Comparison of ENCODE assay signal across 1 cellular context in the genomic region with DNA sequence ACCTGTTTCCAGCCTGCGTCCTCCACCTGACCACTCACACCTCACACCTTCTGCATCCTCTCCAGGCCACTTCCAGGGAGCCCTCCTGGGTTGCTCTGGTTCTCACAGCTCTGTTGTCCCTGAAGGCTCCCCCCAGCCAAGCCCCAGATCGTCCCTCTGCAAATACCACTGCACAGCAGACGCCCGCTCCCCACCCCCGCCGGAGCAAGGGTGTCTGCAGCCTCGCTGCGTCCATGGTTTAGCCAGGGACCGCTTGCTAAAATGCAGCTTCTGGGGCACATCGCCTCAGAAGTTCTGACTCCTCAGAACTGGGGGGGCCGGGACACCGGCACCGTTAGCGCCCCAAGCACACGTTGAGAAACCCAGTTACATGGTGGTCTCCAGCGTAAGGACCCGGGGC.
TF ChIP-seq lines count a peak whose summit lies in the region.

No MANE protein-coding gene starts in this region.

TF ChIP-seq in H1, 55 proteins besides CTCF, POLR2A, EP300 and RAD21:
- TF ChIP-seq SRF (IDR thresholded peaks at IDR 0.05; ENCODE audit: low read depth, low read length), result no peak
- TF ChIP-seq BACH1 (IDR thresholded peaks at IDR 0.05; ENCODE audit: low read length), result no peak
- no peak for TF ChIP-seq EGR1 (IDR thresholded peaks at IDR 0.05; ENCODE audit: borderline replicate concordance, low read depth, low read length)
- no peak for TF ChIP-seq SP4 (IDR thresholded peaks at IDR 0.05; ENCODE audit: low read length)
- no peak for TF ChIP-seq KDM4A (IDR thresholded peaks at IDR 0.05; ENCODE audit: low read depth, low read length, severe bottlenecking)
